Comparison of ENCODE assay signal across 29 cellular contexts in genomic region chr1:219833214-219833816, GRCh38.
DNase-seq lines count a peak whose midpoint lies in the region; TF ChIP-seq lines count a peak whose summit lies in the region.
"Had no signal": no experiment of that assay in that cellular context is flagged by ENCODE, and none has a peak within 500 bp of the region (broad histone marks: within the 10 kb centered on the region; RNA-seq: fewer than 3 reads in every experiment).

No MANE protein-coding gene starts in this region.

- TF ChIP-seq CTCF in CD14-positive monocyte (IDR thresholded peaks at IDR 0.05): no peak

- peak; percentile 39 for DNase-seq in ELF-1 (ENCODE audit: low read depth, low spot score)
- DNase-seq in NCI-H2107 treated with DMSO at 0.1 percent for 48 hours (lab: John Stamatoyannopoulos, UW; ENCODE audit: unreplicated experiment): peak; percentile 71
- peak; percentile 12 for DNase-seq in cerebellar cortex (ENCODE audit: low spot score)
- peak; percentile 16 for DNase-seq in midbrain (lab: John Stamatoyannopoulos, UW)
- no peak for DNase-seq in COLO829 (ENCODE audit: low spot score)
- no peak for DNase-seq in mucosa of gallbladder (ENCODE audit: low spot score)
- DNase-seq in CD14-positive monocyte (ENCODE audit: low spot score): no peak
- DNase-seq: ACHN; activated CD4-positive, alpha-beta T cell treated with anti-CD3 and anti-CD28 coated beads for 48 hours; activated T-cell treated with anti-CD3 and anti-CD28 coated beads for 4 hours; amygdala; gastrocnemius medialis; GDM1; HFFc6; islet precursor cell; KBM-7; left ventricle myocardium inferior; mesenchymal stem cell; NCI-H1092 treated with DMSO at 0.1 percent for 48 hours; NCI-H1930; NCI-H446; posterior cingulate gyrus; RPMI8226; SJCRH30; stimulated activated CD4-positive, alpha-beta T cell treated with anti-CD3 and anti-CD28 coated beads, Interleukin-1b, Interleukin-23, amount 100 ng/mL, for 48 hours; stimulated activated naive CD4-positive, alpha-beta T cell treated with Interleukin-2 at 50 U/mL for 16 hours; SW 1271 had no signal

- no peak overlapping the region for H3K4me3 Mint-ChIP-seq in CD14-positive monocyte
- H3K4me3 Mint-ChIP-seq: HFFc6 had no signal

- H3K4me1 Mint-ChIP-seq in CD14-positive monocyte: no peaks in the 10 kb centered on the region

- H3K27me3 Mint-ChIP-seq in CD14-positive monocyte (ENCODE audit: low read depth in 3 of 3): peaks cover 0 to 2% (median 1%) of the 10 kb centered on the region in 3 donors

- peaks cover 0 to 3% (median 0%) of the 10 kb centered on the region in 7 donors for H3K9me3 Mint-ChIP-seq in CD14-positive monocyte
- H3K9me3 Mint-ChIP-seq: activated naive CD4-positive, alpha-beta T cell treated with anti-CD3 and anti-CD28 coated beads, Interleukin-2, amount 50 U/mL, for 72 hours; activated T-helper 2 cell treated with anti-CD3 and anti-CD28 coated beads, Interferon-gamma antibody, Interleukin-2, Interleukin-4, amounts not matched to agents 10 μg/mL and 5 μg/mL and 100 μg/mL, durations not matched to agents 14 hours and 24 hours and 36 hours had no signal

- intact Hi-C loops in CD14-positive monocyte (cut with micrococcal nuclease): no loop called here

- no peak overlapping the region for H3K27ac Mint-ChIP-seq in CD14-positive monocyte
- H3K27ac Mint-ChIP-seq: activated T-helper 2 cell treated with anti-CD3 and anti-CD28 coated beads, Interferon-gamma antibody, Interleukin-2, Interleukin-4, amounts not matched to agents 10 μg/mL and 5 μg/mL and 100 μg/mL, durations not matched to agents 14 hours and 24 hours and 36 hours; HFFc6 had no signal

- H3K36me3 Mint-ChIP-seq in CD14-positive monocyte: no peaks in the 10 kb centered on the region
- H3K36me3 Mint-ChIP-seq: activated naive CD4-positive, alpha-beta T cell treated with anti-CD3 and anti-CD28 coated beads, Interleukin-2, amount 50 U/mL, for 72 hours had no signal

Comparison
In these comparisons a context has a peak if more than half of its experiments do, and no peak if none do; other contexts are left out.
1. DNase-seq: peak in ELF-1 (single experiment), NCI-H2107 treated with DMSO at 0.1 percent for 48 hours (single experiment), cerebellar cortex (single experiment) and midbrain (single experiment); none in COLO829 (single experiment), mucosa of gallbladder (single experiment) and CD14-positive monocyte (single experiment).